ENCODE assay signal across 8 cellular contexts in genomic region chr22:39076586-39077512, GRCh38. TPM values are rescaled to one million over a fixed set of nuclear protein-coding genes. Genes with fewer than 3 reads are reported as not detected.
A peak's percentile ranks its signal among the peaks of the same experiment; 100 is the strongest.
DNase-seq lines count a peak whose midpoint lies in the region; ATAC-seq lines count a peak whose summit lies in the region.
"Not testable (repeated sequence)": the region's sequence is repeated elsewhere in the genome, so short reads cannot be mapped to it uniquely, and the experiment has no call there.

TSS of gene APOBEC3G (plus strand) at chr22:39077275. CDS start at chr22:39077362, 87 bp downstream.

- peaks cover 40% of the 10 kb centered on the region for H3K4me1 Mint-ChIP-seq in activated naive CD8-positive, alpha-beta T cell (ENCODE audit: low read depth)
- peaks cover 57 to 85% (median 74%) of the 10 kb centered on the region in 3 donors for H3K4me1 Mint-ChIP-seq in naive B cell

- DNase-seq in ELR (ENCODE audit: low read depth): peak; percentile 69
- peak; percentile 24 for DNase-seq in foreskin melanocyte
- DNase-seq in naive B cell: not testable (repeated sequence)
- DNase-seq in stromal cell of bone marrow (ENCODE audit: low read depth): peak; percentile 34

- H3K27me3 Mint-ChIP-seq in activated naive CD8-positive, alpha-beta T cell; naive B cell: not testable (repeated sequence)

- intact Hi-C loops in T-helper 1 cell treated with Interleukin-12 subunit alpha and Interleukin-12 subunit beta and Interleukin-4 antibody, amounts not matched to agents 30 ng/mL and 1 ng/mL, for 36 hours (cut with micrococcal nuclease): loop anchor here (1.0 to 5.0 kb wide), 4 partner anchors 13 to 55 kb away; partner anchors contain the start of gene APOBEC3D

- peak within 1 kb of the TSS; percentile 89 for H3K27ac Mint-ChIP-seq in activated naive CD8-positive, alpha-beta T cell
- peak within 1 kb of the TSS; percentile 93 to 99 (median 96) for H3K27ac Mint-ChIP-seq in naive B cell

- peak; percentile 68 for ATAC-seq in GM21526 (IDR thresholded peaks at IDR 0.05; ENCODE audit: low FRiP score, unreplicated experiment)
- ATAC-seq in HG03520 (IDR thresholded peaks at IDR 0.05; ENCODE audit: unreplicated experiment): peak; percentile 66
- ATAC-seq in naive B cell (ENCODE audit: low read depth in 2 of 2): peak; percentile 70 to 81

- not testable (repeated sequence) for H3K36me3 Mint-ChIP-seq in activated naive CD8-positive, alpha-beta T cell
- peaks cover 11 to 12% of the 10 kb centered on the region in 2 donors for H3K36me3 Mint-ChIP-seq in naive B cell

- H3K4me3 Mint-ChIP-seq in activated naive CD8-positive, alpha-beta T cell: peak within 1 kb of the TSS; percentile 90
- H3K4me3 Mint-ChIP-seq in naive B cell: peak within 1 kb of the TSS; percentile 87 to 96 (median 93)

- not testable (repeated sequence) for H3K9me3 Mint-ChIP-seq in activated naive CD8-positive, alpha-beta T cell (ENCODE audit: low read depth); naive B cell

RNA-seq across cellular contexts. Expression of gene APOBEC3G, which starts in this region (rescaled TPM):
- total RNA-seq in T-helper 1 cell treated with Interleukin-12 subunit alpha and Interleukin-12 subunit beta and Interleukin-4 antibody, amounts not matched to agents 30 ng/mL and 1 ng/mL, for 36 hours: 110 and 112 TPM in 2 replicates
- polyA plus RNA-seq in naive B cell (ENCODE audit: low read depth in 6 of 6): 100 to 1,000 TPM in 4 of 6 donors, 10 to 100 TPM in 2; 87.2 to 136 (median 120) TPM
